ENCODE assay signal across 11 cellular contexts in the genomic region with DNA sequence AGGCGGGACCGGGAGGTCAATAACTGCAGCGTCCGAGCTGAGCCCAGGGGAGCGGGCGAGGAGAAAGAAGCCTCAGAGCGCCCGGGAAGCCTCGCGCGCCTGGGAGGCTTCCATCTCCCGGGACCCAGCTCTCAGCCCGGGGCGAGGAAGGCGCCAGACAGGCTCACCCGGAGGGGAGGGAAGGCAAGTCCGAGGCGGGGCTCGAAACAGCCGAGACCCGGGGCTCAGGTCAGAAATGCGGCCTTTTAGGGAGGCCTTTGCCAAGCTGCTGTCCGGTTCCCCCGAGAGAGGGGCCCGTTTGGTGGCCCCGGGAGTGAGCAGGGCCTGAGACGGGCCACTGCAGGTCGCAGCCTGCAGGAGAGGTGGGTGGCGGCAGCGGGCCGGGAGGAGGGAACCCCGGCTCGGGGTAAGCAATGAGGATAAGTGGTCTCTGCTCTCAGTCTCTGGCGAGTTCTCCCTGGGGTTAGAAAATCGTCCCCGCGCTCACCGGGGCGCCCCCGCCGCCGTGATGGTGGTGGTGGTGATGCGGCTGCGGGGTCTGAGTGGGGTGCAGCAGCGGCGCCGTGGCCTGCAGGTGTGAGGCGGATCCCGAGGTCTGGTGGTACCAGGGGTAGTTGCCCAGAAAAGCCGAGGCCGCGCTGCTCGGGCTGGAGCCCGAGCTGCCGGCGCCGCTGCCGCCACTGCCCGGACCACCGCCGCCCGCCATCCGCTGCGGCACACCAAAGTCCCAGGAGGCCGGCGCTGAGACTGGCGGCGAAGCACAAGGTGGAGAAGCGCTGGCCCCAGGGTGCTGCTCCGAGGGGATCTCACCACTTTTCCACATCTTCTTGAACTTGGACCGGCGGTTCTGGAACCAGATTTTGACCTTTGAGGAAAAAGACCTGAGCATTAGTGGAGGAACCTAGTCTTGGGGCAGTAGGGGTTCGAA. TPM values are rescaled to one million over a fixed set of nuclear protein-coding genes. Genes with fewer than 3 reads are reported as not detected.
DNase-seq lines count a peak whose midpoint lies in the region; ATAC-seq and TF ChIP-seq lines count a peak whose summit lies in the region.
"Had no signal": no experiment of that assay in that cellular context is flagged by ENCODE, and none has a peak within 500 bp of the region (broad histone marks: within the 10 kb centered on the region; RNA-seq: fewer than 3 reads in every experiment).

No MANE protein-coding gene starts in this region.

- H3K4me1 Mint-ChIP-seq in activated T-cell treated with anti-CD3 and anti-CD28 coated beads, Interleukin-2, amount 50 U/mL, for 24 hours (ENCODE audit: low read depth): peaks cover 66% of the 10 kb centered on the region

- H3K36me3 ChIP-seq in gastroesophageal sphincter: no peaks in the 10 kb centered on the region
- H3K36me3 ChIP-seq: lower lobe of right lung had no signal

- TF ChIP-seq CTCF in AG09309 (IDR thresholded peaks at IDR 0.05; ENCODE audit: control insufficient read depth, insufficient read depth, low read depth, low read length, missing control alignments) (no peak), GM10266 (IDR thresholded peaks at IDR 0.05; ENCODE audit: control insufficient read depth, insufficient read depth, low read depth, missing control alignments) (no peak), gastroesophageal sphincter (IDR thresholded peaks at IDR 0.05) (no peak)

- H3K4me3 ChIP-seq in AG09309 (ENCODE audit: control insufficient read depth, low read depth, low read length) (peak overlapping the region; percentile 86), gastroesophageal sphincter (no peak overlapping the region)
- H3K4me3 ChIP-seq: lower lobe of right lung had no signal

- peak overlapping the region; percentile 38 for H3K4me3 Mint-ChIP-seq in activated T-cell treated with anti-CD3 and anti-CD28 coated beads, Interleukin-2, amount 50 U/mL, for 24 hours

- peak overlapping the region in 1 of 4 donors; percentile 2 for H3K27ac ChIP-seq in gastroesophageal sphincter
- H3K27ac ChIP-seq: lower lobe of right lung had no signal

- 7 to 33% methylated on average over 3 to 12 of the region's 73 CpGs for WGBS in gastroesophageal sphincter (ENCODE audit: low coverage in 1 of 2), 2 donors

- no peaks in the 10 kb centered on the region for H3K36me3 Mint-ChIP-seq in activated T-cell treated with anti-CD3 and anti-CD28 coated beads, Interleukin-2, amount 50 U/mL, for 24 hours (ENCODE audit: low read depth)

- no peaks in the 10 kb centered on the region for H3K9me3 Mint-ChIP-seq in activated T-cell treated with anti-CD3 and anti-CD28 coated beads, Interleukin-2, amount 50 U/mL, for 24 hours

- no peak for ATAC-seq in GM19397 (IDR thresholded peaks at IDR 0.05; ENCODE audit: unreplicated experiment)
- ATAC-seq in gastroesophageal sphincter: no peak
- ATAC-seq: lower lobe of right lung had no signal

- no peak for TF ChIP-seq EP300 in gastroesophageal sphincter (IDR thresholded peaks at IDR 0.05)

- H3K4me1 ChIP-seq in gastroesophageal sphincter: peaks cover 0 to 87% (median 61%) of the 10 kb centered on the region in 3 donors

- H3K27ac Mint-ChIP-seq in activated T-cell treated with anti-CD3 and anti-CD28 coated beads, Interleukin-2, amount 50 U/mL, for 24 hours: peak overlapping the region; percentile 17

- peaks cover 92% of the 10 kb centered on the region for H3K27me3 Mint-ChIP-seq in activated T-cell treated with anti-CD3 and anti-CD28 coated beads, Interleukin-2, amount 50 U/mL, for 24 hours

- DNase-seq in AG09309 (ENCODE audit: low read depth) (no peak), GM10266 (ENCODE audit: extremely low spot score) (peak; percentile 49), left kidney (ENCODE audit: low read depth, low spot score) (peak; percentile 40), NCI-H524 (lab: John Stamatoyannopoulos, UW) (no peak)
- DNase-seq in activated T-cell treated with anti-CD3 and anti-CD28 coated beads, Interleukin-2, amount 50 U/mL, for 24 hours: peak; percentile 44
- no peak for DNase-seq in stimulated activated CD4-positive, alpha-beta T cell treated with anti-CD3 and anti-CD28 coated beads, Interleukin-4, amount 100 ng/mL, for 1 hour
- DNase-seq: lower lobe of right lung, MV-4-11 had no signal

- TF ChIP-seq POLR2A in gastroesophageal sphincter (IDR thresholded peaks at IDR 0.05): no peak

- H3K27me3 ChIP-seq in gastroesophageal sphincter: peaks cover 100% of the 10 kb centered on the region

- no peaks in the 10 kb centered on the region for H3K9me3 ChIP-seq in gastroesophageal sphincter
- H3K9me3 ChIP-seq: lower lobe of right lung had no signal

RNA-seq across cellular contexts. Expression of gene DLX2, which starts 2.4 kb away (rescaled TPM):
- not detected for total RNA-seq in gastroesophageal sphincter
- total RNA-seq: dermis microvascular lymphatic vessel endothelial cell, lower lobe of right lung had no signal

RNA-seq across cellular contexts. Expression of gene DLX1, which starts 15.0 kb away (rescaled TPM):
- total RNA-seq in gastroesophageal sphincter: under 1 TPM in 1 of 4 donors, not detected in 3; 0.40 TPM
- total RNA-seq: lower lobe of right lung had no signal

Comparison
In these comparisons a context has a peak if more than half of its experiments do, and no peak if none do; other contexts are left out.
1. DNase-seq: peak in GM10266 (single experiment), activated T-cell treated with anti-CD3 and anti-CD28 coated beads, Interleukin-2, amount 50 U/mL, for 24 hours (single experiment) and left kidney (single experiment); none in AG09309 (single experiment), stimulated activated CD4-positive, alpha-beta T cell treated with anti-CD3 and anti-CD28 coated beads, Interleukin-4, amount 100 ng/mL, for 1 hour (single experiment) and NCI-H524 (0 of 2).